ENCODE assay signal across 8 cellular contexts in genomic region chr7:78770422-78771410, GRCh38.
DNase-seq lines count a peak whose midpoint lies in the region; ATAC-seq and TF ChIP-seq lines count a peak whose summit lies in the region.

No MANE protein-coding gene starts in this region.

- H3K4me3 ChIP-seq in adipocyte (ENCODE audit: low read length) (peak overlapping the region; percentile 70), iPS-18c (ENCODE audit: insufficient read depth, low read depth, low read length) (peak overlapping the region; percentile 67), Karpas-422 (ENCODE audit: low read length) (no peak overlapping the region)

- H3K36me3 ChIP-seq in adipocyte (ENCODE audit: control insufficient read depth, insufficient read depth, low read length, severe bottlenecking) = no peaks in the 10 kb centered on the region
- no peaks in the 10 kb centered on the region for H3K36me3 ChIP-seq in Karpas-422 (ENCODE audit: insufficient read depth, low read length)

- no peaks in the 10 kb centered on the region for H3K9me3 Mint-ChIP-seq in type B pancreatic cell

- no peaks in the 10 kb centered on the region for H3K36me3 Mint-ChIP-seq in type B pancreatic cell

- no peaks in the 10 kb centered on the region for H3K79me2 ChIP-seq in Karpas-422 (ENCODE audit: low read length)

- H3K27me3 ChIP-seq in adipocyte (replicated peaks; ENCODE audit: control insufficient read depth, insufficient read depth, low read length) (no peaks in the 10 kb centered on the region), Karpas-422 (ENCODE audit: low read length) (no peaks in the 10 kb centered on the region)

- H3K4me1 ChIP-seq in adipocyte (ENCODE audit: control insufficient read depth, insufficient read depth, low read length) (peaks cover 15% of the 10 kb centered on the region), Karpas-422 (ENCODE audit: low read length) (no peaks in the 10 kb centered on the region)

- no peak for TF ChIP-seq CTCF in type B pancreatic cell (conservative IDR thresholded peaks at IDR 0.05)

- no peak overlapping the region for H3K4me2 ChIP-seq in Karpas-422 (ENCODE audit: low read depth, low read length, poor library complexity, severe bottlenecking)

- H3K4me3 Mint-ChIP-seq in type B pancreatic cell = no peak overlapping the region

- H4K20me1 ChIP-seq in Karpas-422 (ENCODE audit: insufficient read depth, low read depth, low read length) = no peaks in the 10 kb centered on the region

- H3K9me2 ChIP-seq in Karpas-422 (replicated peaks; ENCODE audit: insufficient read depth, low read length) = no peaks in the 10 kb centered on the region

- H3K9me3 ChIP-seq in adipocyte (ENCODE audit: control insufficient read depth, low read length) (no peaks in the 10 kb centered on the region), iPS-18c (ENCODE audit: control insufficient read depth, insufficient read depth, low read length) (no peaks in the 10 kb centered on the region), Karpas-422 (ENCODE audit: low read length) (no peaks in the 10 kb centered on the region)

- peaks cover 11% of the 10 kb centered on the region for H3K4me1 Mint-ChIP-seq in type B pancreatic cell (ENCODE audit: unreplicated experiment)

- no peak for ATAC-seq in GM21381 (IDR thresholded peaks at IDR 0.05; ENCODE audit: unreplicated experiment)

- H3K9ac ChIP-seq in adipocyte (ENCODE audit: low read length) (no peak overlapping the region), Karpas-422 (ENCODE audit: low read length) (no peak overlapping the region)

- no peak overlapping the region for H3K27ac ChIP-seq in Karpas-422 (ENCODE audit: low read length)

- peak overlapping the region; percentile 55 for H3K27ac Mint-ChIP-seq in type B pancreatic cell

- peaks cover 21% of the 10 kb centered on the region for H3K27me3 Mint-ChIP-seq in type B pancreatic cell

- DNase-seq in DMS53 (lab: John Stamatoyannopoulos, UW) (peak; percentile 63), DMS53 treated with DMSO at 0.1 percent for 48 hours (lab: John Stamatoyannopoulos, UW; ENCODE audit: unreplicated experiment) (no peak), adipocyte (ENCODE audit: low read depth) (peak; percentile 48), type B pancreatic cell (ENCODE audit: extremely low spot score, unreplicated experiment) (no peak), NCI-H146 (lab: John Stamatoyannopoulos, UW) (no peak), Karpas-422 (no peak)

- no peak overlapping the region for H2AFZ ChIP-seq in Karpas-422 (ENCODE audit: low read length)

Comparison
In these comparisons a context has a peak if more than half of its experiments do, and no peak if none do; other contexts are left out.
1. DNase-seq: peak in DMS53 (single experiment) and adipocyte (single experiment); none in DMS53 treated with DMSO at 0.1 percent for 48 hours (single experiment), type B pancreatic cell (single experiment), NCI-H146 (single experiment) and Karpas-422 (single experiment).